In genomic region chr18:13428319-13428718, GRCh38 we compare ENCODE assay signal across 25 cellular contexts.
DNase-seq lines count a peak whose midpoint lies in the region; ATAC-seq and TF ChIP-seq lines count a peak whose summit lies in the region.
"Had no signal": no experiment of that assay in that cellular context is flagged by ENCODE, and none has a peak within 500 bp of the region (broad histone marks: within the 10 kb centered on the region; RNA-seq: fewer than 3 reads in every experiment).

No MANE protein-coding gene starts in this region.

- H3K4me3 ChIP-seq in HEK293 (ENCODE audit: low read depth, low read length) = no peak overlapping the region
- no peak overlapping the region for H3K4me3 ChIP-seq in astrocyte of the spinal cord (ENCODE audit: low read depth, low read length)
- no peak overlapping the region for H3K4me3 ChIP-seq in sigmoid colon
- H3K4me3 ChIP-seq: colonic mucosa, K562, spleen, suprapubic skin had no signal

- no peaks in the 10 kb centered on the region for H3K36me3 ChIP-seq in HEK293 (ENCODE audit: control insufficient read depth in 2 of 2, insufficient read depth in 1 of 2, low read length in 2 of 2)
- no peaks in the 10 kb centered on the region for H3K36me3 ChIP-seq in sigmoid colon
- H3K36me3 ChIP-seq: colonic mucosa, spleen, suprapubic skin had no signal

- peak overlapping the region; percentile 15 for H3K27ac Mint-ChIP-seq in activated naive CD8-positive, alpha-beta T cell treated with anti-CD3 and anti-CD28 coated beads, Interleukin-2, amount 10 ng/mL, durations not matched to agents 7 days and 5 days
- no peak overlapping the region for H3K27ac Mint-ChIP-seq in activated naive CD8-positive, alpha-beta T cell treated with anti-CD3 and anti-CD28 coated beads, Interleukin-2, amount 50 U/mL, for 24 hours
- no peak overlapping the region for H3K27ac Mint-ChIP-seq in HFFc6
- H3K27ac Mint-ChIP-seq: brain; T-helper 1 cell treated with Interleukin-12 subunit alpha and Interleukin-12 subunit beta and Interleukin-4 antibody, amounts not matched to agents 30 μg/mL and 1 μg/mL, for 36 hours had no signal

- in situ Hi-C loops in astrocyte of the spinal cord (cut with HindIII; ENCODE audit: low sequenced_read_pairs) = no loop called here

- H3K4me1 ChIP-seq in HEK293 (ENCODE audit: control insufficient read depth, insufficient read depth, low read length) (0 out of 2 replicates have a peak, but pooled peaks cover 2% of the 10 kb centered on the region), sigmoid colon (peaks cover 0 to 4% (median 2%) of the 10 kb centered on the region in 4 donors)
- H3K4me1 ChIP-seq: colonic mucosa, parathyroid adenoma, spleen had no signal

- POLR2A ChIA-PET in activated naive CD8-positive, alpha-beta T cell treated with anti-CD3 and anti-CD28 coated beads, Interleukin-2, amount 10 ng/mL, durations not matched to agents 7 days and 5 days (lab: Charles Lee) = interaction anchor here (0.6 kb wide), 1 partner anchor 1036 kb away, joined by 3 read pairs; no protein-coding TSS in a partner anchor
- POLR2A ChIA-PET in HEK293 (lab: Yijun Ruan, JAX) = interaction anchor here (0.6 kb wide), 1 partner anchor 23 kb away, joined by 3 read pairs; no protein-coding TSS in a partner anchor

- H3K27me3 ChIP-seq in sigmoid colon = no peaks in the 10 kb centered on the region
- H3K27me3 ChIP-seq: colonic mucosa, spleen, suprapubic skin had no signal

- TF ChIP-seq CTCF in HEK293 (tag by site-specific recombination; IDR thresholded peaks at IDR 0.05) (no peak), astrocyte of the spinal cord (IDR thresholded peaks at IDR 0.05; ENCODE audit: low read depth, low read length) (no peak), sigmoid colon (IDR thresholded peaks at IDR 0.05) (no peak), HFFc6 (IDR thresholded peaks at IDR 0.05) (no peak)

- CTCF ChIA-PET in HEK293 (lab: Yijun Ruan, JAX) = interaction anchor here (0.6 to 1.4 kb wide), 2 partner anchors 8 to 83 kb away, joined by 3 read pairs; no protein-coding TSS in a partner anchor

- H3K9me3 ChIP-seq in HEK293 (ENCODE audit: control insufficient read depth, insufficient read depth, low read depth, low read length) (no peaks in the 10 kb centered on the region), sigmoid colon (no peaks in the 10 kb centered on the region)
- H3K9me3 ChIP-seq: colonic mucosa, spleen, suprapubic skin had no signal

- no peak for TF ChIP-seq POLR2A in sigmoid colon (IDR thresholded peaks at IDR 0.05)

- no peak overlapping the region for H3K27ac ChIP-seq in HEK293 (ENCODE audit: extremely low read depth, low read depth, low read length)
- H3K27ac ChIP-seq in sigmoid colon = no peak overlapping the region
- H3K27ac ChIP-seq: colonic mucosa, parathyroid adenoma, spleen had no signal

- no peak overlapping the region for H3K4me3 Mint-ChIP-seq in activated naive CD8-positive, alpha-beta T cell treated with anti-CD3 and anti-CD28 coated beads, Interleukin-2, amount 10 ng/mL, durations not matched to agents 7 days and 5 days
- H3K4me3 Mint-ChIP-seq in activated naive CD8-positive, alpha-beta T cell treated with anti-CD3 and anti-CD28 coated beads, Interleukin-2, amount 50 U/mL, for 24 hours = no peak overlapping the region
- H3K4me3 Mint-ChIP-seq in HFFc6 = no peak overlapping the region
- H3K4me3 Mint-ChIP-seq: brain; T-helper 1 cell treated with Interleukin-12 subunit alpha and Interleukin-12 subunit beta and Interleukin-4 antibody, amounts not matched to agents 30 μg/mL and 1 μg/mL, for 36 hours had no signal

- peaks cover 1% of the 10 kb centered on the region for H3K27me3 Mint-ChIP-seq in activated naive CD8-positive, alpha-beta T cell treated with anti-CD3 and anti-CD28 coated beads, Interleukin-2, amount 10 ng/mL, durations not matched to agents 7 days and 5 days
- H3K27me3 Mint-ChIP-seq in activated naive CD8-positive, alpha-beta T cell treated with anti-CD3 and anti-CD28 coated beads, Interleukin-2, amount 50 U/mL, for 24 hours = no peaks in the 10 kb centered on the region
- H3K27me3 Mint-ChIP-seq in HFFc6 (ENCODE audit: insufficient read depth) = peaks cover 7% of the 10 kb centered on the region

- TF ChIP-seq EP300 in sigmoid colon (IDR thresholded peaks at IDR 0.05) = no peak

- WGBS in sigmoid colon, 2 donors = 82 to 90% methylated on average over 3 of the region's 3 CpGs

- peaks cover 29% of the 10 kb centered on the region for H3K4me1 Mint-ChIP-seq in activated naive CD8-positive, alpha-beta T cell treated with anti-CD3 and anti-CD28 coated beads, Interleukin-2, amount 10 ng/mL, durations not matched to agents 7 days and 5 days
- H3K4me1 Mint-ChIP-seq in activated naive CD8-positive, alpha-beta T cell treated with anti-CD3 and anti-CD28 coated beads, Interleukin-2, amount 50 U/mL, for 24 hours = peaks cover 18% of the 10 kb centered on the region
- H3K4me1 Mint-ChIP-seq in HFFc6 (ENCODE audit: low read depth) = no peaks in the 10 kb centered on the region

- H3K9me3 Mint-ChIP-seq in activated naive CD8-positive, alpha-beta T cell treated with anti-CD3 and anti-CD28 coated beads, Interleukin-2, amount 10 ng/mL, durations not matched to agents 7 days and 5 days = no peaks in the 10 kb centered on the region
- H3K9me3 Mint-ChIP-seq in activated naive CD8-positive, alpha-beta T cell treated with anti-CD3 and anti-CD28 coated beads, Interleukin-2, amount 50 U/mL, for 24 hours = no peaks in the 10 kb centered on the region
- H3K9me3 Mint-ChIP-seq in HFFc6 = peaks cover 28% of the 10 kb centered on the region; the same call in 1 of the 2 replicates
- H3K9me3 Mint-ChIP-seq: T-helper 1 cell treated with Interleukin-12 subunit alpha and Interleukin-12 subunit beta and Interleukin-4 antibody, amounts not matched to agents 30 μg/mL and 1 μg/mL, for 36 hours had no signal

- intact Hi-C loops in sigmoid colon (cut with DNase I) = no loop called here

- no peak for ATAC-seq in activated naive CD8-positive, alpha-beta T cell treated with anti-CD3 and anti-CD28 coated beads, Interleukin-2, amount 10 ng/mL, durations not matched to agents 7 days and 5 days (ENCODE audit: low read depth)
- ATAC-seq in activated naive CD8-positive, alpha-beta T cell treated with anti-CD3 and anti-CD28 coated beads, Interleukin-2, amount 50 U/mL, for 24 hours = no peak
- ATAC-seq: K562 had no signal

- peaks cover 4% of the 10 kb centered on the region for H3K36me3 Mint-ChIP-seq in activated naive CD8-positive, alpha-beta T cell treated with anti-CD3 and anti-CD28 coated beads, Interleukin-2, amount 10 ng/mL, durations not matched to agents 7 days and 5 days
- H3K36me3 Mint-ChIP-seq in activated naive CD8-positive, alpha-beta T cell treated with anti-CD3 and anti-CD28 coated beads, Interleukin-2, amount 50 U/mL, for 24 hours (ENCODE audit: low read depth) = no peaks in the 10 kb centered on the region
- no peaks in the 10 kb centered on the region for H3K36me3 Mint-ChIP-seq in HFFc6 (ENCODE audit: low read depth)
- H3K36me3 Mint-ChIP-seq: brain had no signal

- no peak for DNase-seq in activated naive CD8-positive, alpha-beta T cell treated with anti-CD3 and anti-CD28 coated beads, Interleukin-2, amount 10 ng/mL, durations not matched to agents 7 days and 5 days
- no peak for DNase-seq in activated naive CD8-positive, alpha-beta T cell treated with anti-CD3 and anti-CD28 coated beads, Interleukin-2, amount 50 U/mL, for 24 hours
- DNase-seq in astrocyte of the spinal cord (ENCODE audit: low read depth, low spot score) = peak; percentile 52
- peak; percentile 41 for DNase-seq in sigmoid colon
- no peak for DNase-seq in NCI-H69 (lab: John Stamatoyannopoulos, UW)
- DNase-seq in stimulated activated CD4-positive, alpha-beta T cell treated with anti-CD3 and anti-CD28 coated beads, Interleukin-2, amount 100 ng/mL, for 24 hours = no peak
- DNase-seq in HFFc6 = no peak
- DNase-seq: Calu3; colonic mucosa; DMS79 treated with DMSO at 0.1 percent for 48 hours; effector memory CD4-positive, alpha-beta T cell; erythroblast; MM.1S; NCI-H1417; NCI-H2081; NCI-H345; NCI-H774; spleen; stimulated activated CD4-positive, alpha-beta T cell treated with anti-CD3 and anti-CD28 coated beads, Interleukin-2, amount 100 ng/mL, for 48 hours had no signal

TF ChIP-seq in HEK293, 187 proteins besides CTCF, POLR2A, EP300 and RAD21:
- TF ChIP-seq ZNF529 (tag by site-specific recombination; IDR thresholded peaks at IDR 0.05; ENCODE audit: insufficient replicate concordance) (no peak), ZIC2 (tag by site-specific recombination; IDR thresholded peaks at IDR 0.05) (peak; percentile 62)

Comparison
In these comparisons a context has a peak if more than half of its experiments do, and no peak if none do; other contexts are left out.
1. DNase-seq: peak in astrocyte of the spinal cord (single experiment) and sigmoid colon (single experiment); none in activated naive CD8-positive, alpha-beta T cell treated with anti-CD3 and anti-CD28 coated beads, Interleukin-2, amount 10 ng/mL, durations not matched to agents 7 days and 5 days (single experiment), activated naive CD8-positive, alpha-beta T cell treated with anti-CD3 and anti-CD28 coated beads, Interleukin-2, amount 50 U/mL, for 24 hours (single experiment), NCI-H69 (single experiment), stimulated activated CD4-positive, alpha-beta T cell treated with anti-CD3 and anti-CD28 coated beads, Interleukin-2, amount 100 ng/mL, for 24 hours (0 of 2) and HFFc6 (single experiment).